In genomic region chr6:109867970-109868358, GRCh38 we compare ENCODE assay signal across 16 cellular contexts.
DNase-seq lines count a peak whose midpoint lies in the region; ATAC-seq and TF ChIP-seq lines count a peak whose summit lies in the region.
"Had no signal": no experiment of that assay in that cellular context is flagged by ENCODE, and none has a peak within 500 bp of the region (broad histone marks: within the 10 kb centered on the region; RNA-seq: fewer than 3 reads in every experiment).

No MANE protein-coding gene starts in this region.

- H3K4me1 ChIP-seq in left lung (peaks cover 0 to 3% of the 10 kb centered on the region in 2 donors), vagina (peaks cover 20% of the 10 kb centered on the region), adrenal gland (replicated peaks in 1 of 2) (peaks cover 0 to 9% of the 10 kb centered on the region in 2 donors), tibial nerve (peaks cover 0 to 18% (median 2%) of the 10 kb centered on the region in 4 donors)
- H3K4me1 ChIP-seq: right lobe of liver had no signal

- H3K36me3 Mint-ChIP-seq in CD14-positive monocyte, result no peaks in the 10 kb centered on the region
- H3K36me3 Mint-ChIP-seq: activated naive CD8-positive, alpha-beta T cell treated with anti-CD3 and anti-CD28 coated beads for 36 hours; CD4-positive, CD25-positive, alpha-beta regulatory T cell had no signal

- peak; percentile 66 for ATAC-seq in left lung
- ATAC-seq: K562 had no signal

- H3K27me3 ChIP-seq in dorsolateral prefrontal cortex (no peaks in the 10 kb centered on the region), left lung (no peaks in the 10 kb centered on the region), vagina (no peaks in the 10 kb centered on the region), adrenal gland (no peaks in the 10 kb centered on the region), tibial nerve (no peaks in the 10 kb centered on the region)
- H3K27me3 ChIP-seq: right lobe of liver had no signal

- DNase-seq in HT1080 (ENCODE audit: low read depth) (peak; percentile 18), dorsolateral prefrontal cortex (no peak), left lung (no peak), vagina (ENCODE audit: extremely low spot score in 2 of 2) (no peak), adrenal gland (no peak), tibial nerve (ENCODE audit: low spot score in 2 of 2) (no peak), CD14-positive monocyte (ENCODE audit: low spot score) (no peak)
- DNase-seq: activated CD4-positive, alpha-beta T cell treated with anti-CD3 and anti-CD28 coated beads, Interleukin-2, amount 50 U/mL, for 1 hour; activated naive CD8-positive, alpha-beta T cell treated with anti-CD3 and anti-CD28 coated beads for 36 hours; activated T-cell treated with anti-CD3 and anti-CD28 coated beads, Interleukin-2, amount 50 U/mL, for 24 hours; CD4-positive, CD25-positive, alpha-beta regulatory T cell; NCI-H226; right lobe of liver; SHP77; T-helper 9 cell had no signal

- no peak overlapping the region for H3K4me3 ChIP-seq in dorsolateral prefrontal cortex
- H3K4me3 ChIP-seq in left lung, result no peak overlapping the region
- H3K4me3 ChIP-seq in vagina, result no peak overlapping the region
- no peak overlapping the region for H3K4me3 ChIP-seq in adrenal gland
- H3K4me3 ChIP-seq in tibial nerve, result no peak overlapping the region
- H3K4me3 ChIP-seq: K562, right lobe of liver had no signal

- H3K27ac Mint-ChIP-seq in CD14-positive monocyte, result no peak overlapping the region
- H3K27ac Mint-ChIP-seq: activated naive CD8-positive, alpha-beta T cell treated with anti-CD3 and anti-CD28 coated beads for 36 hours; activated T-cell treated with anti-CD3 and anti-CD28 coated beads, Interleukin-2, amount 50 U/mL, for 24 hours; CD4-positive, CD25-positive, alpha-beta regulatory T cell had no signal

- peaks cover 4% of the 10 kb centered on the region for H3K4me1 Mint-ChIP-seq in CD14-positive monocyte
- H3K4me1 Mint-ChIP-seq: activated naive CD8-positive, alpha-beta T cell treated with anti-CD3 and anti-CD28 coated beads for 36 hours; CD4-positive, CD25-positive, alpha-beta regulatory T cell had no signal

- intact Hi-C loops in dorsolateral prefrontal cortex (cut with DNase I) (loop anchor here in 1 of 2 donors (5.0 kb wide), 1 partner anchor 76 kb away; no protein-coding TSS in a partner anchor), left lung (cut with DNase I) (no loop called here), vagina (cut with DNase I) (no loop called here), adrenal gland (cut with DNase I) (no loop called here), CD14-positive monocyte (cut with micrococcal nuclease) (no loop called here)

- TF ChIP-seq POLR2A in vagina (IDR thresholded peaks at IDR 0.05) (no peak), adrenal gland (IDR thresholded peaks at IDR 0.05) (no peak), tibial nerve (IDR thresholded peaks at IDR 0.05) (no peak)

- H3K36me3 ChIP-seq in left lung (no peaks in the 10 kb centered on the region), vagina (no peaks in the 10 kb centered on the region), adrenal gland (replicated peaks in 1 of 2) (no peaks in the 10 kb centered on the region), tibial nerve (no peaks in the 10 kb centered on the region)
- H3K36me3 ChIP-seq: right lobe of liver had no signal

- 19 to 58% (median 29%) methylated on average over 2 of the region's 2 CpGs for WGBS in adrenal gland, 4 donors
- 19 to 29% methylated on average over 2 of the region's 2 CpGs for WGBS in tibial nerve, 2 donors

- H3K9me3 Mint-ChIP-seq in CD14-positive monocyte, result peaks cover 0 to 2% (median 0%) of the 10 kb centered on the region in 7 donors
- H3K9me3 Mint-ChIP-seq: activated naive CD8-positive, alpha-beta T cell treated with anti-CD3 and anti-CD28 coated beads for 36 hours; activated T-cell treated with anti-CD3 and anti-CD28 coated beads, Interleukin-2, amount 50 U/mL, for 24 hours had no signal

- peaks cover 6 to 12% (median 7%) of the 10 kb centered on the region in 3 donors for H3K27me3 Mint-ChIP-seq in CD14-positive monocyte (ENCODE audit: low read depth in 3 of 3)

- peak overlapping the region in 39 of 59 donors; percentile 4 to 92 (median 77) for H3K27ac ChIP-seq in dorsolateral prefrontal cortex
- H3K27ac ChIP-seq in left lung, result peak overlapping the region in 1 of 2 donors; percentile 67
- peak overlapping the region; percentile 74 for H3K27ac ChIP-seq in vagina
- no peak overlapping the region for H3K27ac ChIP-seq in adrenal gland
- peak overlapping the region in 1 of 4 donors; percentile 29 for H3K27ac ChIP-seq in tibial nerve
- H3K27ac ChIP-seq: right lobe of liver had no signal

- no peak for TF ChIP-seq EP300 in tibial nerve (IDR thresholded peaks at IDR 0.05)

- TF ChIP-seq CTCF in dorsolateral prefrontal cortex (IDR thresholded peaks at IDR 0.05 in 54 of 56, conservative IDR thresholded peaks at IDR 0.05 in 2 of 56; ENCODE audit: low read depth in 1 of 56, partially characterized antibody in 56 of 56) (no peak), left lung (IDR thresholded peaks at IDR 0.05) (no peak), vagina (IDR thresholded peaks at IDR 0.05) (no peak), adrenal gland (IDR thresholded peaks at IDR 0.05) (no peak), tibial nerve (IDR thresholded peaks at IDR 0.05) (no peak), CD14-positive monocyte (IDR thresholded peaks at IDR 0.05) (no peak)

- no peaks in the 10 kb centered on the region for H3K9me3 ChIP-seq in left lung
- no peaks in the 10 kb centered on the region for H3K9me3 ChIP-seq in vagina
- H3K9me3 ChIP-seq in adrenal gland (replicated peaks in 1 of 3), result no peaks in the 10 kb centered on the region
- peaks cover 0 to under 1% (median 0%) of the 10 kb centered on the region in 4 donors for H3K9me3 ChIP-seq in tibial nerve
- H3K9me3 ChIP-seq: right lobe of liver had no signal

- H3K4me3 Mint-ChIP-seq in CD14-positive monocyte, result no peak overlapping the region
- H3K4me3 Mint-ChIP-seq: activated naive CD8-positive, alpha-beta T cell treated with anti-CD3 and anti-CD28 coated beads for 36 hours; activated T-cell treated with anti-CD3 and anti-CD28 coated beads, Interleukin-2, amount 50 U/mL, for 24 hours; CD4-positive, CD25-positive, alpha-beta regulatory T cell had no signal

Comparison
In these comparisons a context has a peak if more than half of its experiments do, and no peak if none do; other contexts are left out.
1. H3K27ac ChIP-seq: peak in dorsolateral prefrontal cortex (39 of 59) and vagina (single experiment); none in adrenal gland (0 of 5).